In the genomic region with DNA sequence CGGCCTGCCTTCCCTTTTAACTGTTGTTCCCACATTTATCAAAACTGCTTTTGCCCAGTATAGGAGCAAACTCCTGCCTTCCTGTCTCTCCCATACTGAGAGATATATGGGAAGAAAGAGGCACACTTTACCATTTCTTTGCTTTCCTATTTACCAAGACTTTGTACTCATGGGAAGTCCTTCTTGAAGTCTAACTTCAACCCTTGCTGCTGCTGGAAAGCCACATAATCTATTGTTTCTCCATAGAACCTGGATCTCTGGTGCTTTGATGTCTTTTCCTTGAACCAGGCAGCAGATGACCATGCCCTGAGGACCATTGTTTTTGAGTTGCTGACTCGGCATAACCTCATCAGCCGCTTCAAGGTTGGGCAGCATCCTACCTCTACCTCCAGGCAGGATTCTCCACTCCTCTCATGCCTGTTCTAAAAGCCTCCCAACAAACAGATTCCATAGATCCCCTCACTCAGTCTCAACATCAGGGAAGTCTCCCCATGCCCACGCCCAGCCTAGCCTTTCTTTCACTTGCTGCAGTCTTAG, we compare ENCODE assay signal across 22 cellular contexts. TPM values are rescaled to one million over a fixed set of nuclear protein-coding genes. Genes with fewer than 3 reads are reported as not detected.
DNase-seq lines count a peak whose midpoint lies in the region; ATAC-seq, FAIRE-seq and TF ChIP-seq lines count a peak whose summit lies in the region.
"Had no signal": no experiment of that assay in that cellular context is flagged by ENCODE, and none has a peak within 500 bp of the region (broad histone marks: within the 10 kb centered on the region; RNA-seq: fewer than 3 reads in every experiment).

No MANE protein-coding gene starts in this region.

- no peak overlapping the region for H2BK15ac ChIP-seq in IMR-90 (ENCODE audit: low read depth, low read length)

- no peaks in the 10 kb centered on the region for H3K4me1 Mint-ChIP-seq in natural killer cell

- H4K91ac ChIP-seq in IMR-90 (ENCODE audit: insufficient read depth, low read depth, low read length) = no peak overlapping the region

- in situ Hi-C loops in IMR-90 (cut with MboI; ENCODE audit: low sequenced_read_pairs) = no loop called here
- in situ Hi-C loops in K562 (cut with MboI) = no loop called here

- CTCF ChIA-PET in A549 (lab: Yijun Ruan, JAX) = interaction anchor here (1.8 to 7.5 kb wide), 2 partner anchors 8 to 10 kb away, joined by 10 to 65 read pairs; no protein-coding TSS in a partner anchor
- CTCF ChIA-PET in IMR-90 (lab: Yijun Ruan, JAX) = no interaction called here
- CTCF ChIA-PET in K562 (lab: Yijun Ruan, JAX; ENCODE audit: low intra/inter-chr PET ratio) = interaction anchor here (2.1 kb wide), 1 partner anchor 43 kb away, joined by 10 read pairs; no protein-coding TSS in a partner anchor

- H2AFZ ChIP-seq in IMR-90 (replicated peaks; ENCODE audit: low read length, poor library complexity) (no peak overlapping the region), K562 (ENCODE audit: low read depth, low read length) (no peak overlapping the region)

- H3K4me2 ChIP-seq in A549 (no peak overlapping the region), IMR-90 (ENCODE audit: low read depth, low read length) (no peak overlapping the region), K562 (ENCODE audit: insufficient read depth, low read length) (no peak overlapping the region)

- no peaks in the 10 kb centered on the region for H3K36me3 ChIP-seq in IMR-90 (ENCODE audit: control insufficient read depth, insufficient read depth, low read length)
- no peaks in the 10 kb centered on the region for H3K36me3 ChIP-seq in K562 (ENCODE audit: control insufficient read depth, insufficient read depth, low read length)
- H3K36me3 ChIP-seq in kidney (ENCODE audit: control insufficient read depth in 1 of 2, insufficient read depth in 2 of 2, low read length in 2 of 2) = no peaks in the 10 kb centered on the region
- H3K36me3 ChIP-seq in body of pancreas (replicated peaks in 1 of 2; ENCODE audit: insufficient read depth in 1 of 2, low read depth in 2 of 2) = no peaks in the 10 kb centered on the region

- H3K79me2 ChIP-seq in K562 (ENCODE audit: control insufficient read depth, insufficient read depth, low read length) = no peaks in the 10 kb centered on the region

- no peaks in the 10 kb centered on the region for H3K79me1 ChIP-seq in IMR-90 (ENCODE audit: low read depth in 1 of 2, low read length in 2 of 2)

- dilution Hi-C loops in IMR-90 (cut with HindIII; ENCODE audit: low sequenced_read_pairs, unreplicated experiment) = no loop called here

- H3K9me3 Mint-ChIP-seq in natural killer cell = no peaks in the 10 kb centered on the region
- H3K9me3 Mint-ChIP-seq: CD4-positive, CD25-positive, alpha-beta regulatory T cell; CD8-positive, alpha-beta T cell had no signal

- intact Hi-C loops in IMR-90 (cut with micrococcal nuclease) (no loop called here), K562 (cut with micrococcal nuclease) (no loop called here), kidney (cut with DNase I) (no loop called here), natural killer cell (cut with micrococcal nuclease) (no loop called here), body of pancreas (cut with DNase I) (no loop called here)

- H3K9ac ChIP-seq in IMR-90 (ENCODE audit: low read depth, low read length) = no peak overlapping the region
- no peak overlapping the region for H3K9ac ChIP-seq in K562 (ENCODE audit: insufficient read depth in 1 of 2, low read depth in 2 of 2, low read length in 2 of 2)
- no peak overlapping the region for H3K9ac ChIP-seq in kidney (ENCODE audit: low read length in 2 of 2)

- H2BK5ac ChIP-seq in IMR-90 (ENCODE audit: low read depth, low read length, poor library complexity, severe bottlenecking) = no peak overlapping the region

- H3K36me3 Mint-ChIP-seq in natural killer cell = no peaks in the 10 kb centered on the region

- H3K23ac ChIP-seq in IMR-90 (ENCODE audit: low read depth, low read length) = no peak overlapping the region

- TF ChIP-seq EP300 in A549 (IDR thresholded peaks at IDR 0.05) = no peak
- TF ChIP-seq EP300 in K562 (IDR thresholded peaks at IDR 0.05; ENCODE audit: low read length) = no peak

- no peak overlapping the region for H3K27ac Mint-ChIP-seq in natural killer cell
- H3K27ac Mint-ChIP-seq: CD4-positive, CD25-positive, alpha-beta regulatory T cell; CD8-positive, alpha-beta T cell had no signal

- WGBS in A549 (ENCODE audit: missing lambda C conversion rate) = 57% methylated on average over 4 of the region's 4 CpGs
- no CpG with 5 or more reads among the region's 4 CpGs for WGBS in IMR-90 (ENCODE audit: extremely low coverage in 2 of 2, insufficient read length in 1 of 2), 2 experiments
- WGBS in K562 (ENCODE audit: insufficient coverage, low coverage, missing lambda C conversion rate) = 0% methylated on average over 4 of the region's 4 CpGs
- WGBS in body of pancreas, 2 donors = 83 to 91% methylated on average over 4 of the region's 4 CpGs

- POLR2A ChIA-PET in A549 (lab: Yijun Ruan, JAX) (no interaction called here), IMR-90 (lab: Charles Lee; ENCODE audit: unreplicated experiment) (no interaction called here), K562 (lab: Yijun Ruan, JAX) (no interaction called here)

- H3K9me3 ChIP-seq in A549 = no peaks in the 10 kb centered on the region
- H3K9me3 ChIP-seq in IMR-90 (ENCODE audit: control insufficient read depth, insufficient read depth, low read length) = no peaks in the 10 kb centered on the region
- no peaks in the 10 kb centered on the region for H3K9me3 ChIP-seq in K562 (replicated peaks; ENCODE audit: control insufficient read depth, insufficient read depth, low read depth, low read length)
- no peaks in the 10 kb centered on the region for H3K9me3 ChIP-seq in kidney (ENCODE audit: control insufficient read depth in 1 of 2, low read length in 2 of 2)
- H3K9me3 ChIP-seq in body of pancreas = no peaks in the 10 kb centered on the region

- no peaks in the 10 kb centered on the region for H3K9me1 ChIP-seq in IMR-90 (ENCODE audit: insufficient read depth, low read length)
- H3K9me1 ChIP-seq in K562 (ENCODE audit: control insufficient read depth, insufficient read depth, low read length) = no peaks in the 10 kb centered on the region

- ATAC-seq in A549 = no peak
- no peak for ATAC-seq in IMR-90 (ENCODE audit: low read depth)
- no peak for ATAC-seq in K562
- ATAC-seq in natural killer cell = no peak
- no peak for ATAC-seq in body of pancreas
- no peak for ATAC-seq in GM19467 (IDR thresholded peaks at IDR 0.05; ENCODE audit: unreplicated experiment)
- ATAC-seq: CD8-positive, alpha-beta T cell; GM12878 had no signal

- no peak for FAIRE-seq in A549 (lab: Jason Lieb, UNC)
- FAIRE-seq in K562 (lab: Jason Lieb, UNC) = no peak
- no peak for FAIRE-seq in kidney (lab: Jason Lieb, UNC)
- FAIRE-seq: D721Med, GM12878 had no signal

- no peak overlapping the region for H3K4me3 Mint-ChIP-seq in natural killer cell
- H3K4me3 Mint-ChIP-seq: CD8-positive, alpha-beta T cell had no signal

- H4K5ac ChIP-seq in IMR-90 (ENCODE audit: low read depth, low read length) = no peak overlapping the region

- no peak overlapping the region for H4K8ac ChIP-seq in IMR-90 (ENCODE audit: low read depth in 2 of 2, low read length in 2 of 2)

- DNase-seq in A549 (ENCODE audit: low read depth in 1 of 2, low spot score in 1 of 2) (no peak), IMR-90 (no peak), K562 (ENCODE audit: extremely low read depth in 1 of 4, low spot score in 3 of 4) (no peak), kidney (peak; percentile 8), natural killer cell (no peak), body of pancreas (no peak), NCI-H128 (lab: John Stamatoyannopoulos, UW; ENCODE audit: unreplicated experiment) (no peak)
- DNase-seq: 8988T; CD4-positive, CD25-positive, alpha-beta regulatory T cell; CD8-positive, alpha-beta T cell; DMS 273 treated with DMSO at 0.1 percent for 48 hours; DMS79; EL; GDM1; GOT3; H7; HCEC 1CT had no signal

- H3K18ac ChIP-seq in IMR-90 (ENCODE audit: low read depth, low read length) = no peak overlapping the region

- no peaks in the 10 kb centered on the region for H4K20me1 ChIP-seq in IMR-90 (ENCODE audit: insufficient read depth, low read length)
- peaks cover 17% of the 10 kb centered on the region; the same call in 1 of the 2 replicates for H4K20me1 ChIP-seq in K562 (replicated peaks; ENCODE audit: control insufficient read depth, insufficient read depth, low read length)

- no peak overlapping the region for H2BK120ac ChIP-seq in IMR-90 (ENCODE audit: low read depth, low read length)

- H3K4me3 ChIP-seq in A549 (no peak overlapping the region), IMR-90 (ENCODE audit: insufficient read depth, low read depth, low read length) (no peak overlapping the region), K562 (no peak overlapping the region), kidney (ENCODE audit: low read length in 2 of 2) (no peak overlapping the region), body of pancreas (no peak overlapping the region)
- H3K4me3 ChIP-seq: GM12878 had no signal

- H3K27ac ChIP-seq in A549 = no peak overlapping the region
- no peak overlapping the region for H3K27ac ChIP-seq in IMR-90 (ENCODE audit: insufficient read depth, low read length)
- H3K27ac ChIP-seq in K562 (ENCODE audit: extremely low read depth, low read depth, low read length) = no peak overlapping the region
- no peak overlapping the region for H3K27ac ChIP-seq in kidney (ENCODE audit: low read depth in 2 of 2, low read length in 2 of 2)
- no peak overlapping the region for H3K27ac ChIP-seq in body of pancreas
- H3K27ac ChIP-seq: C4-2B had no signal

- TF ChIP-seq RAD21 in A549 (conservative IDR thresholded peaks at IDR 0.05 in 1 of 2, IDR thresholded peaks at IDR 0.05 in 1 of 2) = no peak
- no peak for TF ChIP-seq RAD21 in IMR-90 (IDR thresholded peaks at IDR 0.05; ENCODE audit: low read length)
- no peak for TF ChIP-seq RAD21 in K562 (CRISPR knock-in tag; conservative IDR thresholded peaks at IDR 0.05 in 1 of 2, IDR thresholded peaks at IDR 0.05 in 1 of 2)

- H3K56ac ChIP-seq in IMR-90 (ENCODE audit: extremely low read depth, insufficient read depth, low read length) = no peak overlapping the region; the same call in 1 of the 2 replicates

- H3K27me3 ChIP-seq in IMR-90 (ENCODE audit: control insufficient read depth, insufficient read depth, low read length) (peaks cover 16% of the 10 kb centered on the region), K562 (ENCODE audit: control insufficient read depth in 2 of 2, insufficient read depth in 2 of 2, low read length in 2 of 2) (peaks cover 30 to 54% of the 10 kb centered on the region in 2 experiments), body of pancreas (no peaks in the 10 kb centered on the region)

- H2BK20ac ChIP-seq in IMR-90 (ENCODE audit: low read depth, low read length) = no peak overlapping the region

- H3K4ac ChIP-seq in IMR-90 (ENCODE audit: low read depth, low read length) = no peak overlapping the region

- BruUV-seq in IMR-90 (replicated peaks; lab: Mats Ljungman, UMichigan) (no TSS peak), K562 (replicated peaks; lab: Mats Ljungman, UMichigan) (no TSS peak)

- TF ChIP-seq CTCF in A549 (IDR thresholded peaks at IDR 0.05) = no peak
- no peak for TF ChIP-seq CTCF in IMR-90 (conservative IDR thresholded peaks at IDR 0.05; ENCODE audit: low read depth, low read length)
- TF ChIP-seq CTCF in K562 (IDR thresholded peaks at IDR 0.05 in 2 of 3, conservative IDR thresholded peaks at IDR 0.05 in 1 of 3; ENCODE audit: insufficient read depth in 2 of 3, low read depth in 1 of 3, low read length in 3 of 3) = no peak
- TF ChIP-seq CTCF in kidney (IDR thresholded peaks at IDR 0.05; ENCODE audit: borderline replicate concordance, extremely low read depth, insufficient read depth) = no peak
- TF ChIP-seq CTCF in natural killer cell (IDR thresholded peaks at IDR 0.05) = no peak
- TF ChIP-seq CTCF in body of pancreas (IDR thresholded peaks at IDR 0.05) = no peak

- no peaks in the 10 kb centered on the region for H3K27me3 Mint-ChIP-seq in natural killer cell (ENCODE audit: low read depth in 2 of 2)
- H3K27me3 Mint-ChIP-seq: CD4-positive, CD25-positive, alpha-beta regulatory T cell had no signal

- TF ChIP-seq POLR2A in A549 (IDR thresholded peaks at IDR 0.05; ENCODE audit: low read length) (no peak), IMR-90 (IDR thresholded peaks at IDR 0.05; ENCODE audit: low read depth, low read length) (no peak), K562 (conservative IDR thresholded peaks at IDR 0.05) (no peak), body of pancreas (IDR thresholded peaks at IDR 0.05) (no peak)

- H2AK5ac ChIP-seq in IMR-90 (ENCODE audit: low read depth, low read length) = no peak overlapping the region

- H3K4me1 ChIP-seq in A549 (peaks cover 4% of the 10 kb centered on the region; the same call in 1 of the 3 replicates), IMR-90 (ENCODE audit: control insufficient read depth, insufficient read depth, low read length) (no peaks in the 10 kb centered on the region), K562 (replicated peaks in 1 of 2; ENCODE audit: control insufficient read depth in 2 of 2, insufficient read depth in 2 of 2, low read length in 2 of 2) (peaks cover 0 to 3% of the 10 kb centered on the region in 2 experiments; a peak in 3 of 5 replicates), kidney (ENCODE audit: control insufficient read depth in 1 of 2, insufficient read depth in 1 of 2, low read depth in 1 of 2, low read length in 2 of 2) (no peaks in the 10 kb centered on the region), body of pancreas (no peaks in the 10 kb centered on the region)

- H3K14ac ChIP-seq in IMR-90 (replicated peaks; ENCODE audit: low read depth, low read length) = no peak overlapping the region

- H2AK9ac ChIP-seq in IMR-90 (replicated peaks; ENCODE audit: low read depth, low read length, poor library complexity) = no peak overlapping the region

RNA-seq across cellular contexts. Expression of a gene that starts 18.4 kb away (rescaled TPM):
- not detected in 2 replicates for polyA plus RNA-seq in A549 (2011; rRNA removed)
- polyA plus RNA-seq in A549 (2012; cell fraction: cytosol; rRNA removed) = 0.01 and 0.03 TPM in 2 replicates
- not detected in 2 replicates for polyA plus RNA-seq in A549 (2012; cell fraction: nucleus; rRNA removed)
- polyA plus RNA-seq in A549 (2017; fragmentation: RNase III; extraction: RNeasy Plus Mini Kit Qiagen cat#74134 plus additional on column Dnase treatment) = 0.09 TPM in 1 of 3 replicates, not detected in the others
- polyA minus RNA-seq in A549 (2011; rRNA and poly(A)+ RNA removed) = 0.10 TPM in 1 of 2 replicates, not detected in the other
- not detected in 2 replicates for total RNA-seq in IMR-90 (2012; rRNA removed)
- polyA plus RNA-seq in IMR-90 (2012; rRNA removed) = not detected in 2 replicates
- not detected in 2 replicates for polyA plus RNA-seq in IMR-90 (2012; cell fraction: cytosol; rRNA removed)
- polyA plus RNA-seq in IMR-90 (2012; cell fraction: nucleus; rRNA removed; ENCODE audit: low replicate concordance) = not detected in 2 replicates
- total RNA-seq in K562 (2011; cell fraction: chromatin; rRNA removed; ENCODE audit: low replicate concordance) = not detected in 2 replicates
- not detected in 2 replicates for total RNA-seq in K562 (2011; cell fraction: nucleolus; rRNA removed)
- total RNA-seq in K562 (2011; cell fraction: nucleoplasm; rRNA removed) = not detected in 2 replicates
- not detected in 2 replicates for total RNA-seq in K562 (2014; rRNA removed)
- total RNA-seq in K562 (2014; rRNA removed; fragmentation: Illumina TruSeq; extraction: Trizol) = not detected in 2 replicates
- not detected in 2 replicates for total RNA-seq in K562 (2015; rRNA removed; fragmentation: Illumina TruSeq; extraction: Trizol)
- not detected in 2 replicates for total RNA-seq in K562 (2021)
- polyA plus RNA-seq in K562 (2011; rRNA removed) = not detected in 2 replicates
- not detected in 2 replicates for polyA plus RNA-seq in K562 (2011; cell fraction: cytosol; rRNA removed)
- not detected in 2 replicates for polyA plus RNA-seq in K562 (2011; cell fraction: nucleus; rRNA removed)
- 0.07 TPM in 1 of 2 replicates, not detected in the other for polyA plus RNA-seq in K562 (2012)
- not detected in 2 replicates for polyA plus RNA-seq in K562 (2014; fragmentation: Illumina TruSeq; extraction: Trizol)
- not detected for polyA plus RNA-seq in K562 (2014; fragmentation: Nextera tagmentation; extraction: Ambion mirVana)
- not detected in 2 replicates for polyA plus RNA-seq in K562 (2014; rRNA removed)
- not detected in 2 replicates for polyA minus RNA-seq in K562 (2011; rRNA and poly(A)+ RNA removed)
- polyA minus RNA-seq in K562 (2011; cell fraction: cytosol; rRNA and poly(A)+ RNA removed) = not detected in 2 replicates
- polyA minus RNA-seq in K562 (2011; cell fraction: nucleus; rRNA and poly(A)+ RNA removed) = not detected in 2 replicates
- total RNA-seq in kidney = 128 TPM
- 217 TPM for polyA plus RNA-seq in kidney (ENCODE audit: insufficient read depth, low read depth, low replicate concordance)
- total RNA-seq in natural killer cell = not detected
- 10 to 100 TPM in 1 of 2 donors, 1 to 10 TPM in 1; 3.6 to 51.4 TPM for total RNA-seq in body of pancreas
- total RNA-seq: CD4-positive, CD25-positive, alpha-beta regulatory T cell; CD8-positive, alpha-beta T cell; GM12878 had no signal
- polyA plus RNA-seq: BJ; CD4-positive, CD25-positive, alpha-beta regulatory T cell had no signal

RNA-seq across cellular contexts. Expression of a gene that starts 20.7 kb away (rescaled TPM):
- polyA plus RNA-seq in A549 (2011; rRNA removed) = 0.08 TPM in 1 of 2 replicates, not detected in the other
- polyA plus RNA-seq in A549 (2012; cell fraction: cytosol; rRNA removed) = 0.03 TPM in 2 replicates
- 0.05 and 0.07 TPM in 2 replicates for polyA plus RNA-seq in A549 (2012; cell fraction: nucleus; rRNA removed)
- 0.04 to 0.05 TPM in 2 of 3 replicates, not detected in the other for polyA plus RNA-seq in A549 (2017; fragmentation: RNase III; extraction: RNeasy Plus Mini Kit Qiagen cat#74134 plus additional on column Dnase treatment)
- polyA minus RNA-seq in A549 (2011; rRNA and poly(A)+ RNA removed) = 0.25 TPM in 1 of 2 replicates, not detected in the other
- not detected in 2 replicates for total RNA-seq in IMR-90 (2012; rRNA removed)
- not detected in 2 replicates for polyA plus RNA-seq in IMR-90 (2012; rRNA removed)
- polyA plus RNA-seq in IMR-90 (2012; cell fraction: cytosol; rRNA removed) = not detected in 2 replicates
- polyA plus RNA-seq in IMR-90 (2012; cell fraction: nucleus; rRNA removed; ENCODE audit: low replicate concordance) = 0.03 TPM in 1 of 2 replicates, not detected in the other
- 0.37 and 0.46 TPM in 2 replicates for total RNA-seq in K562 (2011; cell fraction: chromatin; rRNA removed; ENCODE audit: low replicate concordance)
- 0.13 and 0.33 TPM in 2 replicates for total RNA-seq in K562 (2011; cell fraction: nucleolus; rRNA removed)
- 0.22 and 0.38 TPM in 2 replicates for total RNA-seq in K562 (2011; cell fraction: nucleoplasm; rRNA removed)
- 0.14 and 0.33 TPM in 2 replicates for total RNA-seq in K562 (2014; rRNA removed)
- total RNA-seq in K562 (2014; rRNA removed; fragmentation: Illumina TruSeq; extraction: Trizol) = 0.22 and 0.25 TPM in 2 replicates
- total RNA-seq in K562 (2015; rRNA removed; fragmentation: Illumina TruSeq; extraction: Trizol) = 1.0 and 1.1 TPM in 2 replicates
- 0.31 and 0.47 TPM in 2 replicates for total RNA-seq in K562 (2021)
- polyA plus RNA-seq in K562 (2011; rRNA removed) = 0.06 and 0.89 TPM in 2 replicates
- polyA plus RNA-seq in K562 (2011; cell fraction: cytosol; rRNA removed) = 0.07 and 0.62 TPM in 2 replicates
- 0.37 and 2.0 TPM in 2 replicates for polyA plus RNA-seq in K562 (2011; cell fraction: nucleus; rRNA removed)
- 0.96 and 1.9 TPM in 2 replicates for polyA plus RNA-seq in K562 (2012)
- polyA plus RNA-seq in K562 (2014; fragmentation: Illumina TruSeq; extraction: Trizol) = 0.53 and 0.56 TPM in 2 replicates
- polyA plus RNA-seq in K562 (2014; fragmentation: Nextera tagmentation; extraction: Ambion mirVana) = under 1 TPM in 1 of 2 experiments, not detected in 1; 0.04 TPM
- 0.55 and 0.73 TPM in 2 replicates for polyA plus RNA-seq in K562 (2014; rRNA removed)
- polyA minus RNA-seq in K562 (2011; rRNA and poly(A)+ RNA removed) = 0.25 and 0.39 TPM in 2 replicates
- not detected in 2 replicates for polyA minus RNA-seq in K562 (2011; cell fraction: cytosol; rRNA and poly(A)+ RNA removed)
- polyA minus RNA-seq in K562 (2011; cell fraction: nucleus; rRNA and poly(A)+ RNA removed) = 0.13 and 1.1 TPM in 2 replicates
- 7.5 TPM for total RNA-seq in kidney
- polyA plus RNA-seq in kidney (ENCODE audit: insufficient read depth, low read depth, low replicate concordance) = 4.4 TPM
- total RNA-seq in natural killer cell = 10 to 100 TPM; 11.8 to 15.0 (median 12.4) TPM
- 1 to 10 TPM; 1.8 to 6.6 TPM for total RNA-seq in body of pancreas
